ENCODE assay signal across 1 cellular context in the genomic region with DNA sequence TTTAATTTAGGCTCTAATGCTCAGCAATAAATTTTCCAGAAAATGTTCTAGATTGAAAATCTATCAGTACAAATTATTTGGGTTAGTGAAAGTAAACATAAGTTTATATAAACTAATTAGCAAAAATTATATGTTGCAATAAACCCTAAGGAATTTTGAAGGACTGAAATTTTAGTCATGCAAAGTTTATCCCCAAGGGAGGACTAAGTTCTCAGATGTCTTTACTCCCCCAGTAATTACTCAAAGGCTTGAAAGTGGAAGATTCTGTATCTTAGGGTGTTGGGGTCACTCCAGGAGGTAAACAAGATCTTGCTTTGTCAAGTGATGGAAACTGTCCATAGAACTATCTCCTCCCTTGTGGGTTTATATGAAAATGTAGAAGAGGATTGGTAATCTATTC.
TF ChIP-seq lines count a peak whose summit lies in the region.

No MANE protein-coding gene starts in this region.

TF ChIP-seq in GM23338, 12 proteins besides CTCF, POLR2A, EP300 and RAD21 (continued from another document):
- TF ChIP-seq EZH2phosphoT487 (IDR thresholded peaks at IDR 0.05; ENCODE audit: unreplicated experiment) (no peak), JUNB (IDR thresholded peaks at IDR 0.05; ENCODE audit: unreplicated experiment) (no peak), POLR2AphosphoS5 (IDR thresholded peaks at IDR 0.05; ENCODE audit: low read depth) (no peak), NANOG (IDR thresholded peaks at IDR 0.05; ENCODE audit: borderline replicate concordance) (no peak), EZH2 (IDR thresholded peaks at IDR 0.05; ENCODE audit: low read depth, unreplicated experiment) (no peak)
- TF ChIP-seq, protein P1, sequence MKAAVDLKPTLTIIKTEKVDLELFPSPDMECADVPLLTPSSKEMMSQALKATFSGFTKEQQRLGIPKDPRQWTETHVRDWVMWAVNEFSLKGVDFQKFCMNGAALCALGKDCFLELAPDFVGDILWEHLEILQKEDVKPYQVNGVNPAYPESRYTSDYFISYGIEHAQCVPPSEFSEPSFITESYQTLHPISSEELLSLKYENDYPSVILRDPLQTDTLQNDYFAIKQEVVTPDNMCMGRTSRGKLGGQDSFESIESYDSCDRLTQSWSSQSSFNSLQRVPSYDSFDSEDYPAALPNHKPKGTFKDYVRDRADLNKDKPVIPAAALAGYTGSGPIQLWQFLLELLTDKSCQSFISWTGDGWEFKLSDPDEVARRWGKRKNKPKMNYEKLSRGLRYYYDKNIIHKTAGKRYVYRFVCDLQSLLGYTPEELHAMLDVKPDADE (IDR thresholded peaks at IDR 0.05), result no peak
- TF ChIP-seq, protein P2, sequence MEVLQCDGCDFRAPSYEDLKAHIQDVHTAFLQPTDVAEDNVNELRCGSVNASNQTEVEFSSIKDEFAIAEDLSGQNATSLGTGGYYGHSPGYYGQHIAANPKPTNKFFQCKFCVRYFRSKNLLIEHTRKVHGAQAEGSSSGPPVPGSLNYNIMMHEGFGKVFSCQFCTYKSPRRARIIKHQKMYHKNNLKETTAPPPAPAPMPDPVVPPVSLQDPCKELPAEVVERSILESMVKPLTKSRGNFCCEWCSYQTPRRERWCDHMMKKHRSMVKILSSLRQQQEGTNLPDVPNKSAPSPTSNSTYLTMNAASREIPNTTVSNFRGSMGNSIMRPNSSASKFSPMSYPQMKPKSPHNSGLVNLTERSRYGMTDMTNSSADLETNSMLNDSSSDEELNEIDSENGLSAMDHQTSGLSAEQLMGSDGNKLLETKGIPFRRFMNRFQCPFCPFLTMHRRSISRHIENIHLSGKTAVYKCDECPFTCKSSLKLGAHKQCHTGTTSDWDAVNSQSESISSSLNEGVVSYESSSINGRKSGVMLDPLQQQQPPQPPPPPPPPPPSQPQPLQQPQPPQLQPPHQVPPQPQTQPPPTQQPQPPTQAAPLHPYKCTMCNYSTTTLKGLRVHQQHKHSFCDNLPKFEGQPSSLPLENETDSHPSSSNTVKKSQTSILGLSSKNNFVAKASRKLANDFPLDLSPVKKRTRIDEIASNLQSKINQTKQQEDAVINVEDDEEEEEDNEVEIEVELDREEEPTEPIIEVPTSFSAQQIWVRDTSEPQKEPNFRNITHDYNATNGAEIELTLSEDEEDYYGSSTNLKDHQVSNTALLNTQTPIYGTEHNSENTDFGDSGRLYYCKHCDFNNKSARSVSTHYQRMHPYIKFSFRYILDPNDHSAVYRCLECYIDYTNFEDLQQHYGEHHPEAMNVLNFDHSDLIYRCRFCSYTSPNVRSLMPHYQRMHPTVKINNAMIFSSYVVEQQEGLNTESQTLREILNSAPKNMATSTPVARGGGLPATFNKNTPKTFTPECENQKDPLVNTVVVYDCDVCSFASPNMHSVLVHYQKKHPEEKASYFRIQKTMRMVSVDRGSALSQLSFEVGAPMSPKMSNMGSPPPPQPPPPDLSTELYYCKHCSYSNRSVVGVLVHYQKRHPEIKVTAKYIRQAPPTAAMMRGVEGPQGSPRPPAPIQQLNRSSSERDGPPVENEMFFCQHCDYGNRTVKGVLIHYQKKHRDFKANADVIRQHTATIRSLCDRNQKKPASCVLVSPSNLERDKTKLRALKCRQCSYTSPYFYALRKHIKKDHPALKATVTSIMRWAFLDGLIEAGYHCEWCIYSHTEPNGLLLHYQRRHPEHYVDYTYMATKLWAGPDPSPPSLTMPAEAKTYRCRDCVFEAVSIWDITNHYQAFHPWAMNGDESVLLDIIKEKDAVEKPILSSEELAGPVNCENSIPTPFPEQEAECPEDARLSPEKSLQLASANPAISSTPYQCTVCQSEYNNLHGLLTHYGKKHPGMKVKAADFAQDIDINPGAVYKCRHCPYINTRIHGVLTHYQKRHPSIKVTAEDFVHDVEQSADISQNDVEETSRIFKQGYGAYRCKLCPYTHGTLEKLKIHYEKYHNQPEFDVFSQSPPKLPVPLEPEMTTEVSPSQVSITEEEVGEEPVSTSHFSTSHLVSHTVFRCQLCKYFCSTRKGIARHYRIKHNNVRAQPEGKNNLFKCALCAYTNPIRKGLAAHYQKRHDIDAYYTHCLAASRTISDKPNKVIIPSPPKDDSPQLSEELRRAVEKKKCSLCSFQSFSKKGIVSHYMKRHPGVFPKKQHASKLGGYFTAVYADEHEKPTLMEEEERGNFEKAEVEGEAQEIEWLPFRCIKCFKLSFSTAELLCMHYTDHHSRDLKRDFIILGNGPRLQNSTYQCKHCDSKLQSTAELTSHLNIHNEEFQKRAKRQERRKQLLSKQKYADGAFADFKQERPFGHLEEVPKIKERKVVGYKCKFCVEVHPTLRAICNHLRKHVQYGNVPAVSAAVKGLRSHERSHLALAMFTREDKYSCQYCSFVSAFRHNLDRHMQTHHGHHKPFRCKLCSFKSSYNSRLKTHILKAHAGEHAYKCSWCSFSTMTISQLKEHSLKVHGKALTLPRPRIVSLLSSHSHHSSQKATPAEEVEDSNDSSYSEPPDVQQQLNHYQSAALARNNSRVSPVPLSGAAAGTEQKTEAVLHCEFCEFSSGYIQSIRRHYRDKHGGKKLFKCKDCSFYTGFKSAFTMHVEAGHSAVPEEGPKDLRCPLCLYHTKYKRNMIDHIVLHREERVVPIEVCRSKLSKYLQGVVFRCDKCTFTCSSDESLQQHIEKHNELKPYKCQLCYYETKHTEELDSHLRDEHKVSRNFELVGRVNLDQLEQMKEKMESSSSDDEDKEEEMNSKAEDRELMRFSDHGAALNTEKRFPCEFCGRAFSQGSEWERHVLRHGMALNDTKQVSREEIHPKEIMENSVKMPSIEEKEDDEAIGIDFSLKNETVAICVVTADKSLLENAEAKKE (CRISPR knock-in tag; IDR thresholded peaks at IDR 0.05), result no peak
